ENCODE assay signal across 1 cellular context in genomic region chr10:50275650-50276235, GRCh38.
TF ChIP-seq lines count a peak whose summit lies in the region.

No MANE protein-coding gene starts in this region.

TF ChIP-seq in K562, 482 proteins besides CTCF, POLR2A, EP300 and RAD21 (continued from another document and continues in another):
- TF ChIP-seq ATF3 (IDR thresholded peaks at IDR 0.05) (peak; percentile 14; the same call in 1 of the 2 replicates), ATF3 (CRISPR knock-in tag; conservative IDR thresholded peaks at IDR 0.05) (peak; percentile 39; the same call in 1 of the 2 replicates), HMBOX1 (IDR thresholded peaks at IDR 0.05) (peak; percentile 18; the same call in 1 of the 2 replicates), CBX3 (IDR thresholded peaks at IDR 0.05; ENCODE audit: borderline replicate concordance in 1 of 2, low read length in 2 of 2) (0 out of 3 replicates have a peak, but pooled peaks of 1 of the 2 experiments have one; percentile 15), MAZ (CRISPR knock-in tag; conservative IDR thresholded peaks at IDR 0.05 in 1 of 2, IDR thresholded peaks at IDR 0.05 in 1 of 2) (peak in 1 of 2 experiments; percentile 32; a peak in 1 of 4 replicates), TFE3 (CRISPR knock-in tag; IDR thresholded peaks at IDR 0.05) (no peak), CBFB (CRISPR knock-in tag; IDR thresholded peaks at IDR 0.05) (no peak), GABPA (tag; conservative IDR thresholded peaks at IDR 0.05; ENCODE audit: low read depth) (no peak), MAFK (IDR thresholded peaks at IDR 0.05; ENCODE audit: low read length) (peak; percentile 27; the same call in 1 of the 2 replicates), IRF1 (CRISPR knock-in tag; IDR thresholded peaks at IDR 0.05; ENCODE audit: borderline replicate concordance) (no peak), NUFIP1 (IDR thresholded peaks at IDR 0.05; ENCODE audit: partially characterized antibody) (no peak), PREB (CRISPR knock-in tag; IDR thresholded peaks at IDR 0.05) (no peak), HDGF (IDR thresholded peaks at IDR 0.05) (no peak), EZH2 (IDR thresholded peaks at IDR 0.05; ENCODE audit: borderline replicate concordance, low read depth, low read length) (no peak), VEZF1 (CRISPR knock-in tag; IDR thresholded peaks at IDR 0.05) (no peak), ZBTB34 (CRISPR knock-in tag; IDR thresholded peaks at IDR 0.05) (no peak), MEF2D (tag; conservative IDR thresholded peaks at IDR 0.05; ENCODE audit: low read depth) (no peak), MED1 (CRISPR knock-in tag; IDR thresholded peaks at IDR 0.05; ENCODE audit: borderline replicate concordance) (no peak), JUND (IDR thresholded peaks at IDR 0.05; ENCODE audit: borderline replicate concordance, low read depth, low read length) (peak; percentile 70), JUND (tag; IDR thresholded peaks at IDR 0.05; ENCODE audit: borderline replicate concordance, low read depth, low read length) (peak; percentile 48; the same call in 1 of the 3 replicates), SLC30A9 (CRISPR knock-in tag; IDR thresholded peaks at IDR 0.05) (no peak), ARID1B (IDR thresholded peaks at IDR 0.05) (peak; percentile 55), TCF15 (CRISPR knock-in tag; IDR thresholded peaks at IDR 0.05) (no peak), ZNF436 (CRISPR knock-in tag; IDR thresholded peaks at IDR 0.05) (no peak), CCNT2 (IDR thresholded peaks at IDR 0.05; ENCODE audit: borderline replicate concordance, extremely low read depth, insufficient read length, low read depth, low read length) (no peak), NR4A1 (CRISPR knock-in tag; IDR thresholded peaks at IDR 0.05) (no peak), NR4A1 (tag; IDR thresholded peaks at IDR 0.05) (no peak), MTA2 (IDR thresholded peaks at IDR 0.05; ENCODE audit: low read depth) (no peak), ETS2 (tag; IDR thresholded peaks at IDR 0.05; ENCODE audit: borderline replicate concordance, poor library complexity, severe bottlenecking) (no peak), NFXL1 (CRISPR knock-in tag; IDR thresholded peaks at IDR 0.05) (no peak), HDAC3 (IDR thresholded peaks at IDR 0.05; ENCODE audit: borderline replicate concordance, partially characterized antibody) (no peak), ZNF717 (CRISPR knock-in tag; IDR thresholded peaks at IDR 0.05) (no peak), CREBBP (IDR thresholded peaks at IDR 0.05; ENCODE audit: low read depth, low read length) (no peak), EHMT2 (IDR thresholded peaks at IDR 0.05) (peak; percentile 67), ZNF318 (IDR thresholded peaks at IDR 0.05; ENCODE audit: borderline replicate concordance in 1 of 2, low read depth in 1 of 2) (no peak), MEF2A (IDR thresholded peaks at IDR 0.05; ENCODE audit: control insufficient read depth, low read depth, low read length) (no peak), ZNF232 (CRISPR knock-in tag; IDR thresholded peaks at IDR 0.05) (no peak), PHB2 (IDR thresholded peaks at IDR 0.05; ENCODE audit: low read depth) (no peak), ATF4 (CRISPR knock-in tag; IDR thresholded peaks at IDR 0.05) (no peak), RBM15 (IDR thresholded peaks at IDR 0.05; ENCODE audit: insufficient read depth, low read length) (no peak), ZHX1 (conservative IDR thresholded peaks at IDR 0.05; ENCODE audit: low read length) (0 out of 2 replicates have a peak, but pooled peaks have one; percentile 21)
